Comparison of ENCODE assay signal across 30 cellular contexts in the genomic region with DNA sequence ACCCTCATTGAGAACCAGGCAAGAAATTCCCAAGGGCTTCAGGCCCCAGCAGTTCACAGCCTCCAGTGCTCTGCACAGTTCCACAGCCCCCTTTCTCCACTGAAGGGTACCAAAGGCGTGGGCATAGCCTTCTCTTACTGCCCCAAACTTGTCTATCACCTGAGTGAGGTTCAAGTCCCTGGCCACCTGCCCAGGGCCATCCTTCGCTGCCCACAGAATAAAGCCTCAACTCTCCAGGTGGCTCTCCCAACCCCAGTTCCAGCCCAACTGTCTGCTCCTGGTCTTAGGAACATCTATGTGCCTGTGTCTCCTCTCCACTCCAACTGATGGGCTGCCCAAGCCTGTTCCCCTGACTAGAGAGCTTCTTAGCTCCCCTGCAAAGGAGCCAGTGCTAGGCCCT.
DNase-seq lines count a peak whose midpoint lies in the region; ATAC-seq and TF ChIP-seq lines count a peak whose summit lies in the region.
"Had no signal": no experiment of that assay in that cellular context is flagged by ENCODE, and none has a peak within 500 bp of the region (broad histone marks: within the 10 kb centered on the region; RNA-seq: fewer than 3 reads in every experiment).

No MANE protein-coding gene starts in this region.

- H3K9me3 ChIP-seq in IMR-90 (ENCODE audit: control insufficient read depth, insufficient read depth, low read length) = no peaks in the 10 kb centered on the region
- H3K9me3 ChIP-seq in suprapubic skin = no peaks in the 10 kb centered on the region
- no peaks in the 10 kb centered on the region for H3K9me3 ChIP-seq in osteoblast (ENCODE audit: low read depth, low read length)
- H3K9me3 ChIP-seq: colonic mucosa, left lung, prostate gland, sigmoid colon, SK-N-SH had no signal

- H2AFZ ChIP-seq in IMR-90 (replicated peaks; ENCODE audit: low read length, poor library complexity) (no peak overlapping the region), osteoblast (ENCODE audit: low read length) (no peak overlapping the region)

- no peak overlapping the region for H3K56ac ChIP-seq in IMR-90 (ENCODE audit: extremely low read depth, insufficient read depth, low read length)

- peaks cover 7% of the 10 kb centered on the region for H3K4me1 Mint-ChIP-seq in activated naive CD4-positive, alpha-beta T cell treated with anti-CD3 and anti-CD28 coated beads, Interleukin-2, amount 10 ng/mL, durations not matched to agents 7 days and 5 days
- H3K4me1 Mint-ChIP-seq in central memory CD8-positive, alpha-beta T cell = peaks cover 67% of the 10 kb centered on the region
- H3K4me1 Mint-ChIP-seq in stimulated activated naive B cell treated with anti-CD40 and anti-IgM and Interleukin-4, amounts not matched to agents 10 μg/mL and 1 μg/mL and 100 μg/mL, for 72 hours = peaks cover 42 to 88% of the 10 kb centered on the region in 2 donors

- H3K4me1 ChIP-seq in IMR-90 (ENCODE audit: control insufficient read depth, insufficient read depth, low read length) = peaks cover 7% of the 10 kb centered on the region; the same call in 1 of the 2 replicates
- H3K4me1 ChIP-seq in suprapubic skin = peaks cover 40% of the 10 kb centered on the region
- H3K4me1 ChIP-seq in osteoblast (ENCODE audit: insufficient read depth, low read length) = peaks cover 5% of the 10 kb centered on the region
- H3K4me1 ChIP-seq: prostate gland had no signal

- no peaks in the 10 kb centered on the region for H3K9me3 Mint-ChIP-seq in activated naive CD4-positive, alpha-beta T cell treated with anti-CD3 and anti-CD28 coated beads, Interleukin-2, amount 10 ng/mL, durations not matched to agents 7 days and 5 days
- H3K9me3 Mint-ChIP-seq in central memory CD8-positive, alpha-beta T cell = no peaks in the 10 kb centered on the region
- no peaks in the 10 kb centered on the region for H3K9me3 Mint-ChIP-seq in stimulated activated naive B cell treated with anti-CD40 and anti-IgM and Interleukin-4, amounts not matched to agents 10 μg/mL and 1 μg/mL and 100 μg/mL, for 72 hours
- H3K9me3 Mint-ChIP-seq: activated CD8-positive, alpha-beta T cell treated with anti-CD3 and anti-CD28 coated beads for 36 hours; activated naive CD4-positive, alpha-beta T cell treated with anti-CD3 and anti-CD28 coated beads, Interleukin-2, amount 50 U/mL, for 24 hours; mesothelial cell of epicardium; type B pancreatic cell had no signal

- POLR2A ChIA-PET in IMR-90 (lab: Charles Lee; ENCODE audit: unreplicated experiment) = no interaction called here

- H3K27ac Mint-ChIP-seq in activated naive CD4-positive, alpha-beta T cell treated with anti-CD3 and anti-CD28 coated beads, Interleukin-2, amount 10 ng/mL, durations not matched to agents 7 days and 5 days = peak overlapping the region; percentile 33
- H3K27ac Mint-ChIP-seq in central memory CD8-positive, alpha-beta T cell (ENCODE audit: low read depth) = peak overlapping the region; percentile 49
- peak overlapping the region; percentile 82 for H3K27ac Mint-ChIP-seq in stimulated activated naive B cell treated with anti-CD40 and anti-IgM and Interleukin-4, amounts not matched to agents 10 μg/mL and 1 μg/mL and 100 μg/mL, for 72 hours
- H3K27ac Mint-ChIP-seq: activated CD8-positive, alpha-beta T cell treated with anti-CD3 and anti-CD28 coated beads for 36 hours; mesothelial cell of epicardium; type B pancreatic cell had no signal

- no peak overlapping the region for H3K14ac ChIP-seq in IMR-90 (replicated peaks; ENCODE audit: low read depth, low read length)

- H3K36me3 ChIP-seq in IMR-90 (ENCODE audit: control insufficient read depth, insufficient read depth, low read length) (peaks cover 3% of the 10 kb centered on the region), suprapubic skin (peaks cover 22% of the 10 kb centered on the region), osteoblast (ENCODE audit: insufficient read depth, low read length) (no peaks in the 10 kb centered on the region)
- H3K36me3 ChIP-seq: colonic mucosa, prostate gland had no signal

- H4K20me1 ChIP-seq in IMR-90 (ENCODE audit: insufficient read depth, low read length) (peaks cover 10% of the 10 kb centered on the region), osteoblast (ENCODE audit: insufficient read depth, low read length) (peaks cover 14% of the 10 kb centered on the region)

- H3K27me3 ChIP-seq in IMR-90 (ENCODE audit: control insufficient read depth, insufficient read depth, low read length) (no peaks in the 10 kb centered on the region), suprapubic skin (no peaks in the 10 kb centered on the region), osteoblast (ENCODE audit: insufficient read depth, low read length) (no peaks in the 10 kb centered on the region)
- H3K27me3 ChIP-seq: colonic mucosa, left lung, sigmoid colon had no signal

- H2AK9ac ChIP-seq in IMR-90 (replicated peaks; ENCODE audit: low read depth, low read length, poor library complexity) = no peak overlapping the region

- in situ Hi-C loops in IMR-90 (cut with MboI; ENCODE audit: low sequenced_read_pairs) = no loop called here

- H2BK5ac ChIP-seq in IMR-90 (ENCODE audit: low read depth, low read length, poor library complexity, severe bottlenecking) = no peak overlapping the region

- H4K91ac ChIP-seq in IMR-90 (ENCODE audit: insufficient read depth, low read depth, low read length) = no peak overlapping the region

- CTCF ChIA-PET in activated naive CD4-positive, alpha-beta T cell treated with anti-CD3 and anti-CD28 coated beads, Interleukin-2, amount 10 ng/mL, durations not matched to agents 7 days and 5 days (lab: Charles Lee) = interaction anchor here (0.9 to 1.2 kb wide), 2 partner anchors 9 to 38 kb away, joined by 3 read pairs; no protein-coding TSS in a partner anchor
- CTCF ChIA-PET in IMR-90 (lab: Yijun Ruan, JAX) = no interaction called here

- H3K9me1 ChIP-seq in IMR-90 (ENCODE audit: insufficient read depth, low read length) = peaks cover 23% of the 10 kb centered on the region

- intact Hi-C loops in IMR-90 (cut with micrococcal nuclease) = no loop called here

- peaks cover 19% of the 10 kb centered on the region for H3K36me3 Mint-ChIP-seq in activated naive CD4-positive, alpha-beta T cell treated with anti-CD3 and anti-CD28 coated beads, Interleukin-2, amount 10 ng/mL, durations not matched to agents 7 days and 5 days
- H3K36me3 Mint-ChIP-seq in central memory CD8-positive, alpha-beta T cell (ENCODE audit: insufficient read depth) = peaks cover 21% of the 10 kb centered on the region
- H3K36me3 Mint-ChIP-seq in stimulated activated naive B cell treated with anti-CD40 and anti-IgM and Interleukin-4, amounts not matched to agents 10 μg/mL and 1 μg/mL and 100 μg/mL, for 72 hours = peaks cover 10 to 11% of the 10 kb centered on the region in 2 donors
- H3K36me3 Mint-ChIP-seq: activated naive CD4-positive, alpha-beta T cell treated with anti-CD3 and anti-CD28 coated beads, Interleukin-2, amount 50 U/mL, for 24 hours; type B pancreatic cell had no signal

- H3K4me2 ChIP-seq in IMR-90 (ENCODE audit: low read depth, low read length) (no peak overlapping the region), osteoblast (ENCODE audit: insufficient read depth, low read length) (no peak overlapping the region)
- H3K4me2 ChIP-seq: SK-N-SH had no signal

- peaks cover 0 to 12% of the 10 kb centered on the region in 2 experiments; a peak in 3 of 4 replicates for H3K79me1 ChIP-seq in IMR-90 (ENCODE audit: low read depth in 1 of 2, low read length in 2 of 2)

- no peak for ATAC-seq in IMR-90 (ENCODE audit: low read depth)
- no peak for ATAC-seq in central memory CD8-positive, alpha-beta T cell (replicated peaks; ENCODE audit: extremely low read depth, poor library complexity, severe bottlenecking)
- no peak for ATAC-seq in stimulated activated naive B cell treated with anti-CD40 and anti-IgM and Interleukin-4, amounts not matched to agents 10 μg/mL and 1 μg/mL and 100 μg/mL, for 72 hours (replicated peaks)
- ATAC-seq: activated CD8-positive, alpha-beta T cell treated with anti-CD3 and anti-CD28 coated beads for 36 hours; HCT116; left lung had no signal

- dilution Hi-C loops in IMR-90 (cut with HindIII; ENCODE audit: low sequenced_read_pairs, unreplicated experiment) = no loop called here

- peak overlapping the region; percentile 1; the same call in 1 of the 2 replicates for H2BK20ac ChIP-seq in IMR-90 (ENCODE audit: low read depth, low read length)

- no peak overlapping the region for H3K9ac ChIP-seq in IMR-90 (ENCODE audit: low read depth, low read length)
- H3K9ac ChIP-seq: SK-N-SH had no signal

- TF ChIP-seq EP300 in suprapubic skin (IDR thresholded peaks at IDR 0.05) = no peak

- no peaks in the 10 kb centered on the region for H3K27me3 Mint-ChIP-seq in activated naive CD4-positive, alpha-beta T cell treated with anti-CD3 and anti-CD28 coated beads, Interleukin-2, amount 10 ng/mL, durations not matched to agents 7 days and 5 days
- H3K27me3 Mint-ChIP-seq in central memory CD8-positive, alpha-beta T cell = no peaks in the 10 kb centered on the region
- no peaks in the 10 kb centered on the region for H3K27me3 Mint-ChIP-seq in stimulated activated naive B cell treated with anti-CD40 and anti-IgM and Interleukin-4, amounts not matched to agents 10 μg/mL and 1 μg/mL and 100 μg/mL, for 72 hours
- H3K27me3 Mint-ChIP-seq: activated CD8-positive, alpha-beta T cell treated with anti-CD3 and anti-CD28 coated beads for 36 hours; activated naive CD4-positive, alpha-beta T cell treated with anti-CD3 and anti-CD28 coated beads, Interleukin-2, amount 50 U/mL, for 24 hours; type B pancreatic cell had no signal

- H3K79me2 ChIP-seq in osteoblast (ENCODE audit: insufficient read depth, low read length) = peaks cover 2% of the 10 kb centered on the region

- no peak overlapping the region for H3K4me3 Mint-ChIP-seq in activated naive CD4-positive, alpha-beta T cell treated with anti-CD3 and anti-CD28 coated beads, Interleukin-2, amount 10 ng/mL, durations not matched to agents 7 days and 5 days
- no peak overlapping the region for H3K4me3 Mint-ChIP-seq in central memory CD8-positive, alpha-beta T cell
- no peak overlapping the region for H3K4me3 Mint-ChIP-seq in stimulated activated naive B cell treated with anti-CD40 and anti-IgM and Interleukin-4, amounts not matched to agents 10 μg/mL and 1 μg/mL and 100 μg/mL, for 72 hours
- H3K4me3 Mint-ChIP-seq: activated CD8-positive, alpha-beta T cell treated with anti-CD3 and anti-CD28 coated beads for 36 hours; activated naive CD4-positive, alpha-beta T cell treated with anti-CD3 and anti-CD28 coated beads, Interleukin-2, amount 50 U/mL, for 24 hours; mesothelial cell of epicardium; type B pancreatic cell had no signal

- no peak overlapping the region for H3K18ac ChIP-seq in IMR-90 (ENCODE audit: low read depth, low read length)

- no peak for DNase-seq in activated naive CD4-positive, alpha-beta T cell treated with anti-CD3 and anti-CD28 coated beads, Interleukin-2, amount 10 ng/mL, durations not matched to agents 7 days and 5 days
- no peak for DNase-seq in activated naive CD4-positive, alpha-beta T cell treated with anti-CD3 and anti-CD28 coated beads, Interleukin-2, amount 50 U/mL, for 16 hours
- no peak for DNase-seq in IMR-90
- DNase-seq in central memory CD8-positive, alpha-beta T cell (ENCODE audit: low spot score in 2 of 2) = no peak
- DNase-seq in stimulated activated naive B cell treated with anti-CD40 and anti-IgM and Interleukin-4, amounts not matched to agents 10 μg/mL and 1 μg/mL and 100 μg/mL, for 72 hours = no peak
- DNase-seq in ureter (ENCODE audit: low spot score) = no peak
- no peak for DNase-seq in suprapubic skin (ENCODE audit: low spot score in 2 of 2)
- no peak for DNase-seq in osteoblast (ENCODE audit: insufficient read length, low spot score, missing footprints)
- DNase-seq: activated CD4-positive, alpha-beta T cell treated with anti-CD3 and anti-CD28 coated beads for 1 hour; activated CD8-positive, alpha-beta memory T cell treated with anti-CD3 and anti-CD28 coated beads, Interleukin-2, amount 50 U/mL, for 48 hours; activated CD8-positive, alpha-beta T cell treated with anti-CD3 and anti-CD28 coated beads for 36 hours; colonic mucosa; effector CD8-positive, alpha-beta T cell; left lung; MM.1S; NCI-H1105 treated with DMSO at 0.1 percent for 48 hours; NCI-H187 treated with DMSO at 0.1 percent for 48 hours; NCI-H2171 treated with DMSO at 0.1 percent for 48 hours; NCI-H524; NK-92 treated with Interleukin-12 subunit alpha and Interleukin-12 subunit beta, amount 100 ng/mL, for 24 hours; nucleus accumbens; sigmoid colon; SK-N-SH; stimulated activated CD4-positive, alpha-beta T cell treated with anti-CD3 and anti-CD28 coated beads, Interleukin-12 subunit alpha, Interleukin-12 subunit beta, amount 100 ng/mL, for 4 hours; stimulated activated CD4-positive, alpha-beta T cell treated with anti-CD3 and anti-CD28 coated beads, Interleukin-2, amount 100 ng/mL, for 48 hours had no signal

- BruUV-seq in IMR-90 (replicated peaks; lab: Mats Ljungman, UMichigan) = no TSS peak

- no peak overlapping the region for H3K23ac ChIP-seq in IMR-90 (ENCODE audit: low read depth, low read length)

- TF ChIP-seq CTCF in IMR-90 (conservative IDR thresholded peaks at IDR 0.05; ENCODE audit: low read depth, low read length) = no peak
- no peak for TF ChIP-seq CTCF in suprapubic skin (IDR thresholded peaks at IDR 0.05)
- TF ChIP-seq CTCF in osteoblast (IDR thresholded peaks at IDR 0.05; ENCODE audit: extremely low read depth, low read depth, low read length) = no peak

- no peak overlapping the region for H4K8ac ChIP-seq in IMR-90 (ENCODE audit: low read depth in 2 of 2, low read length in 2 of 2)

- no peak overlapping the region for H2AK5ac ChIP-seq in IMR-90 (ENCODE audit: low read depth, low read length)

- H3K27ac ChIP-seq in IMR-90 (ENCODE audit: insufficient read depth, low read length) = no peak overlapping the region
- no peak overlapping the region for H3K27ac ChIP-seq in suprapubic skin
- H3K27ac ChIP-seq in osteoblast (ENCODE audit: low read depth, low read length) = no peak overlapping the region
- H3K27ac ChIP-seq: colonic mucosa, left lung, prostate gland, sigmoid colon had no signal

- no peak overlapping the region for H3K4me3 ChIP-seq in IMR-90 (ENCODE audit: insufficient read depth, low read depth, low read length)
- H3K4me3 ChIP-seq in suprapubic skin = no peak overlapping the region
- no peak overlapping the region for H3K4me3 ChIP-seq in osteoblast (ENCODE audit: insufficient read depth, low read length)
- H3K4me3 ChIP-seq: colonic mucosa, left lung, prostate gland, sigmoid colon had no signal

- no peak overlapping the region; the same call in 1 of the 2 replicates for H3K4ac ChIP-seq in IMR-90 (ENCODE audit: low read depth, low read length)

- TF ChIP-seq POLR2A in IMR-90 (IDR thresholded peaks at IDR 0.05; ENCODE audit: low read depth, low read length) = no peak
- TF ChIP-seq POLR2A in suprapubic skin (IDR thresholded peaks at IDR 0.05) = no peak

- WGBS in IMR-90 (ENCODE audit: extremely low coverage in 2 of 2, insufficient read length in 1 of 2), 2 experiments = 57% methylated on average over 1 of the region's 2 CpGs; no CpG with 5 or more reads in 1 of the 2 experiments
- WGBS in suprapubic skin = 100% methylated on average over 2 of the region's 2 CpGs

- no peak for TF ChIP-seq RAD21 in IMR-90 (IDR thresholded peaks at IDR 0.05; ENCODE audit: low read length)

- no peak overlapping the region for H2BK120ac ChIP-seq in IMR-90 (ENCODE audit: low read depth, low read length)

- H2BK15ac ChIP-seq in IMR-90 (ENCODE audit: low read depth, low read length) = no peak overlapping the region

- H4K5ac ChIP-seq in IMR-90 (ENCODE audit: low read depth, low read length) = no peak overlapping the region
